Comparison of ENCODE assay signal across 8 cellular contexts in the genomic region with DNA sequence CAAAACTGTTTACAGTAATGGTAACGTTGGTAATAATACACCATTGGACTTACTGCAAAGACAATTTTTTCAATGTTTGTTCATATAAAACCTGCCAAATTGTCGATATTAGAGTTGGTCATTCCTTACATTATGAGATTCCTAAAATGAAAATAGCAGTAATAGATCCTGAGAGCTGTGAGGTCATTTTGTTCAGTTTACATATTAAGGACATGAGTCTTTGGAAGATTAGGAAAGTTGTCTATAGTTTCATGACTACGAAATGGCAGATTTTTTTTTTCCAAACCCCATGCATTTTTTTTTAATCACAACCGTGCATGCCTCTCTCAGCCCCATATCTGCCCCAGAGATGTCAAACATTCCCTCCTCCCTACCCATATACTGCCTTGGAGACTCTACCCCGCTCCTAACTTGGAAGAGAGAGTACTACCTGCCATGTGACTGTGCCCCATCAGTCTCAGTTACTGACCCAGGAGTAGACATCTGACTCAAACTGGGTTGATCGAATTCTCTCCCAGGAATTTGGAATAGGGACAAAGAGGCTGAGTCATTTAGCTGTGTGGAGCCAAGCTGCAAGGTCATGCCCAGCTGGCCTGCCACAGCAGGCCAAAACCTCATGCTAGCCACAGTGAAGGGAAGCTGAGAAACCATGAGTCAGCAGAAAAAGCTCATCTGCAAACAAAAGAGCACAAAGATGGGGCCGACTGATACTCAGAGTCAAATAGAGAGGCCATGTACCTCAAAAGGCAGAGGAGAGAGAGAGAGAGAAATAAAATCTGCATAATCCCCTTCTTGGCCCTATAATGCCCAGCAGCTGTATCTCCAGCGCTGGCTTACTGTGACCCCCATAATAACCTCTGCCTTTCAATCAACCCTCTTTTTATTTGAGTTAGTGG. TPM values are rescaled to one million over a fixed set of nuclear protein-coding genes. Genes with fewer than 3 reads are reported as not detected.
A peak's percentile ranks its signal among the peaks of the same experiment; 100 is the strongest.
DNase-seq lines count a peak whose midpoint lies in the region; ATAC-seq and TF ChIP-seq lines count a peak whose summit lies in the region.

No MANE protein-coding gene starts in this region.

- no peaks in the 10 kb centered on the region for H3K36me3 ChIP-seq in skeletal muscle tissue (ENCODE audit: control insufficient read depth in 3 of 3, insufficient read depth in 3 of 3, low read length in 3 of 3)

- H3K27me3 ChIP-seq in skeletal muscle tissue (ENCODE audit: control insufficient read depth in 3 of 3, insufficient read depth in 3 of 3, low read length in 3 of 3) = no peaks in the 10 kb centered on the region

- in situ Hi-C loops in astrocyte of the cerebellum (cut with HindIII; ENCODE audit: low sequenced_read_pairs) = no loop called here

- ATAC-seq in GM21529 (IDR thresholded peaks at IDR 0.05; ENCODE audit: unreplicated experiment) = peak; percentile 45

- no peaks in the 10 kb centered on the region for H3K9me3 ChIP-seq in skeletal muscle tissue (ENCODE audit: control insufficient read depth in 3 of 3, low read length in 3 of 3)

- peak overlapping the region; percentile 83 for H3K27ac ChIP-seq in skeletal muscle tissue (ENCODE audit: low read depth, low read length)

- no peak for TF ChIP-seq CTCF in astrocyte of the cerebellum (IDR thresholded peaks at IDR 0.05; ENCODE audit: low read depth, low read length, missing control alignments)

- H3K9ac ChIP-seq in skeletal muscle tissue (ENCODE audit: low read depth in 1 of 3, low read length in 3 of 3) = peak overlapping the region in 1 of 3 donors; percentile 1

- H3K4me1 ChIP-seq in skeletal muscle tissue (ENCODE audit: control insufficient read depth in 3 of 3, insufficient read depth in 3 of 3, low read length in 3 of 3) = peaks cover 20 to 33% (median 29%) of the 10 kb centered on the region in 3 donors

- peak; percentile 95 for DNase-seq in Ammon's horn (ENCODE audit: low spot score)
- peak; percentile 84 for DNase-seq in MV-4-11 (lab: John Stamatoyannopoulos, UW)
- DNase-seq in astrocyte of the cerebellum (ENCODE audit: low read depth) = peak; percentile 95
- peak in 48 of 51 donors; percentile 4 to 87 (median 64) for DNase-seq in hypothalamus (lab: John Stamatoyannopoulos, UW)
- no peak for DNase-seq in stimulated activated CD4-positive, alpha-beta T cell treated with anti-CD3 and anti-CD28 coated beads, Interleukin-1b, Interleukin-23, amount 100 ng/mL, for 48 hours
- no peak for DNase-seq in NAMALWA (ENCODE audit: low spot score)

- no peak overlapping the region for H3K4me3 ChIP-seq in astrocyte of the cerebellum (ENCODE audit: low read depth, low read length)
- H3K4me3 ChIP-seq in skeletal muscle tissue (ENCODE audit: low read length in 3 of 3) = peak overlapping the region in 1 of 3 donors; percentile 10

RNA-seq across cellular contexts. Expression of gene AKIRIN2, which starts 21.0 kb away (rescaled TPM):
- total RNA-seq in skeletal muscle tissue = 23.5 TPM

Comparison
In these comparisons a context has a peak if more than half of its experiments do, and no peak if none do; other contexts are left out.
1. DNase-seq: peak in Ammon's horn (single experiment), MV-4-11 (single experiment), astrocyte of the cerebellum (single experiment) and hypothalamus (48 of 51); none in stimulated activated CD4-positive, alpha-beta T cell treated with anti-CD3 and anti-CD28 coated beads, Interleukin-1b, Interleukin-23, amount 100 ng/mL, for 48 hours (single experiment) and NAMALWA (single experiment).